ENCODE assay signal across 10 cellular contexts in genomic region chr12:91620949-91621348, GRCh38.
DNase-seq lines count a peak whose midpoint lies in the region; ATAC-seq, FAIRE-seq and TF ChIP-seq lines count a peak whose summit lies in the region.
"Had no signal": no experiment of that assay in that cellular context is flagged by ENCODE, and none has a peak within 500 bp of the region (broad histone marks: within the 10 kb centered on the region; RNA-seq: fewer than 3 reads in every experiment).

No MANE protein-coding gene starts in this region.

- no peaks in the 10 kb centered on the region for H3K27me3 Mint-ChIP-seq in activated CD4-positive, alpha-beta T cell treated with anti-CD3 and anti-CD28 coated beads for 36 hours

- H3K4me1 Mint-ChIP-seq in activated CD4-positive, alpha-beta T cell treated with anti-CD3 and anti-CD28 coated beads for 36 hours: peaks cover 6% of the 10 kb centered on the region
- H3K4me1 Mint-ChIP-seq: natural killer cell had no signal

- ATAC-seq in activated CD4-positive, alpha-beta T cell treated with anti-CD3 and anti-CD28 coated beads for 36 hours: no peak
- ATAC-seq: natural killer cell had no signal

- POLR2A ChIA-PET in activated CD4-positive, alpha-beta T cell treated with anti-CD3 and anti-CD28 coated beads for 36 hours (lab: Charles Lee): no interaction called here

- no peak for FAIRE-seq in D721Med (lab: Jason Lieb, UNC)

- CTCF ChIA-PET in activated CD4-positive, alpha-beta T cell treated with anti-CD3 and anti-CD28 coated beads for 36 hours (lab: Charles Lee): interaction anchor here (0.5 to 0.8 kb wide), 2 partner anchors 9 to 32 kb away, joined by 3 to 4 read pairs; no protein-coding TSS in a partner anchor

- no peak overlapping the region for H3K4me3 Mint-ChIP-seq in activated CD4-positive, alpha-beta T cell treated with anti-CD3 and anti-CD28 coated beads for 36 hours
- H3K4me3 Mint-ChIP-seq: natural killer cell had no signal

- peaks cover 4% of the 10 kb centered on the region for H3K9me3 Mint-ChIP-seq in activated CD4-positive, alpha-beta T cell treated with anti-CD3 and anti-CD28 coated beads for 36 hours (ENCODE audit: low read depth)
- H3K9me3 Mint-ChIP-seq: natural killer cell had no signal

- intact Hi-C loops in activated CD4-positive, alpha-beta T cell treated with anti-CD3 and anti-CD28 coated beads for 36 hours (cut with DNase I, micrococcal nuclease): no loop called here

- TF ChIP-seq CTCF in AG10803 (conservative IDR thresholded peaks at IDR 0.05; ENCODE audit: low read length) (0 out of 2 replicates have a peak, but pooled peaks have one; percentile 16), D721Med (IDR thresholded peaks at IDR 0.05; ENCODE audit: insufficient read depth, missing control alignments) (no peak)

- no peak overlapping the region for H3K4me3 ChIP-seq in AG10803 (ENCODE audit: low read length)

- H3K36me3 Mint-ChIP-seq in activated CD4-positive, alpha-beta T cell treated with anti-CD3 and anti-CD28 coated beads for 36 hours (ENCODE audit: low read depth): no peaks in the 10 kb centered on the region
- H3K36me3 Mint-ChIP-seq: natural killer cell had no signal

- no peak for DNase-seq in AG10803 (ENCODE audit: low read depth)
- peak; percentile 66 for DNase-seq in NCI-H2227 treated with DMSO at 0.1 percent for 48 hours (lab: John Stamatoyannopoulos, UW)
- peak; percentile 42 to 62 for DNase-seq in cerebellar nuclear complex (lab: John Stamatoyannopoulos, UW)
- peak; percentile 73 for DNase-seq in medulla oblongata (ENCODE audit: extremely low spot score)
- DNase-seq in D721Med (ENCODE audit: insufficient read length, low spot score): no peak
- DNase-seq in dedifferentiated amniotic fluid mesenchymal stem cell (ENCODE audit: extremely low spot score): no peak
- DNase-seq in activated CD4-positive, alpha-beta T cell treated with anti-CD3 and anti-CD28 coated beads for 36 hours: no peak
- DNase-seq in dermis blood vessel endothelial cell: no peak
- DNase-seq: central memory CD4-positive, alpha-beta T cell; natural killer cell had no signal

- no peak overlapping the region for H3K27ac Mint-ChIP-seq in activated CD4-positive, alpha-beta T cell treated with anti-CD3 and anti-CD28 coated beads for 36 hours
- H3K27ac Mint-ChIP-seq: natural killer cell had no signal

Comparison
In these comparisons a context has a peak if more than half of its experiments do, and no peak if none do; other contexts are left out.
1. DNase-seq: peak in NCI-H2227 treated with DMSO at 0.1 percent for 48 hours (single experiment), cerebellar nuclear complex (2 of 2) and medulla oblongata (single experiment); none in AG10803 (single experiment), D721Med (single experiment), dedifferentiated amniotic fluid mesenchymal stem cell (single experiment), activated CD4-positive, alpha-beta T cell treated with anti-CD3 and anti-CD28 coated beads for 36 hours (single experiment) and dermis blood vessel endothelial cell (single experiment).